ENCODE assay signal across 28 cellular contexts in the genomic region with DNA sequence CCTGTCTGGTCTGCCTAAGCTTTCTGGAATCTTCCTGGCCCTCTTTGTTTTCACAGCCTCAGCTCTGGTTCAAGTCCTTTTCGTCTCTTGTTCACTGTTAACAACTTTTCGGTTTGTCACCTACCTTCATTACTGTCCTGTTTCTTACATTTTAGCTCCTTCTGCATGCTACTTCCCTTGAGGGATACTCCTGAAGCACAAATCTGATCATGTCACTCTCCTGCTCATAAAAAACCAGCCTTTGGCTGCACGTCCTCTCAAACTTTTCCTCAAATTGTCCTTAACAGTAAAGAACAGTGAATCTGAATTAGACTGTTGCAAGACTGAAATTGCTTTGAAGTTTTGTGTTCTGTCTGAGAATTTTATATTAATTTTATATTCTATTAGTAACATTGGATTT. TPM values are rescaled to one million over a fixed set of nuclear protein-coding genes. Genes with fewer than 3 reads are reported as not detected.
DNase-seq lines count a peak whose midpoint lies in the region; TF ChIP-seq lines count a peak whose summit lies in the region.
"Had no signal": no experiment of that assay in that cellular context is flagged by ENCODE, and none has a peak within 500 bp of the region (broad histone marks: within the 10 kb centered on the region; RNA-seq: fewer than 3 reads in every experiment).

No MANE protein-coding gene starts in this region.

- no peak overlapping the region for H3K4me2 ChIP-seq in trophoblast cell (ENCODE audit: low read length)
- H3K4me2 ChIP-seq: SK-N-SH had no signal

- no peak overlapping the region for H3K23ac ChIP-seq in trophoblast cell (ENCODE audit: low read length)

- CTCF ChIA-PET in A673 (lab: Charles Lee) (no interaction called here), HEK293 (lab: Yijun Ruan, JAX) (interaction anchor here (0.6 to 0.8 kb wide), 3 partner anchors 20 to 85 kb away, joined by 3 to 6 read pairs (median 3); no protein-coding TSS in a partner anchor)

- no peak overlapping the region for H3K18ac ChIP-seq in trophoblast cell (ENCODE audit: low read length)

- H3K79me2 ChIP-seq in trophoblast cell (ENCODE audit: control insufficient read depth, insufficient read depth, low read length, poor library complexity): no peaks in the 10 kb centered on the region

- TF ChIP-seq CTCF in A673 (conservative IDR thresholded peaks at IDR 0.05; ENCODE audit: low read depth, low read length) (no peak), HEK293 (tag by site-specific recombination; IDR thresholded peaks at IDR 0.05) (no peak), colonic mucosa (IDR thresholded peaks at IDR 0.05) (no peak), nephron progenitor cell (IDR thresholded peaks at IDR 0.05) (no peak)

- H3K4me3 ChIP-seq in A673 (ENCODE audit: low read depth, low read length, poor library complexity, severe bottlenecking): no peak overlapping the region
- no peak overlapping the region for H3K4me3 ChIP-seq in HEK293 (ENCODE audit: low read depth, low read length)
- no peak overlapping the region for H3K4me3 ChIP-seq in colonic mucosa
- H3K4me3 ChIP-seq in trophoblast cell (ENCODE audit: low read depth, low read length): no peak overlapping the region
- H3K4me3 ChIP-seq: stomach had no signal

- intact Hi-C loops in A673 (cut with micrococcal nuclease; ENCODE audit: unreplicated experiment): loop anchor here (5.0 to 10.0 kb wide), 2 partner anchors 59 to 483 kb away; no protein-coding TSS in a partner anchor
- intact Hi-C loops in colonic mucosa (cut with DNase I): no loop called here

- DNase-seq in A673 (ENCODE audit: low spot score): no peak
- peak; percentile 24 for DNase-seq in colonic mucosa
- no peak for DNase-seq in nephron progenitor cell
- no peak for DNase-seq in trophoblast cell
- no peak for DNase-seq in activated naive CD4-positive, alpha-beta T cell treated with Interleukin-2 at 50 U/mL for 16 hours
- no peak for DNase-seq in mucosa of gallbladder (ENCODE audit: low spot score)
- DNase-seq in effector CD4-positive, alpha-beta T cell: no peak
- DNase-seq: activated CD4-positive, alpha-beta T cell treated with anti-CD3 and anti-CD28 coated beads for 36 hours; activated naive CD4-positive, alpha-beta T cell treated with anti-CD3 and anti-CD28 coated beads for 36 hours; activated T-cell treated with anti-CD3 and anti-CD28 coated beads, Interleukin-2, amount 50 U/mL, for 48 hours; BE2C; Caco-2; dermis blood vessel endothelial cell; DMS79 treated with DMSO at 0.1 percent for 48 hours; glutamatergic neuron; H7; left colon; NCI-H1048; NCI-H1694 treated with DMSO at 0.1 percent for 48 hours; NCI-H526; posterior cingulate gyrus; SK-N-SH; stimulated activated CD8-positive, alpha-beta memory T cell treated with anti-CD3 and anti-CD28 coated beads, Interleukin-4, amount 100 ng/mL, for 48 hours; stomach; T-helper 17 cell had no signal

- BruUV-seq in A673 (replicated peaks; lab: Mats Ljungman, UMichigan): no TSS peak

- no peak overlapping the region for H4K12ac ChIP-seq in trophoblast cell (ENCODE audit: low read depth, low read length)

- H3K79me1 ChIP-seq in trophoblast cell (ENCODE audit: low read length): no peaks in the 10 kb centered on the region

- H3K4ac ChIP-seq in trophoblast cell (ENCODE audit: low read depth, low read length): no peak overlapping the region

- H3K27me3 Mint-ChIP-seq in nephron progenitor cell (ENCODE audit: low read depth, poor library complexity): peaks cover 9% of the 10 kb centered on the region
- H3K27me3 Mint-ChIP-seq: T-helper 17 cell had no signal

- peaks cover 54% of the 10 kb centered on the region for H3K4me1 Mint-ChIP-seq in nephron progenitor cell

- H3K27ac Mint-ChIP-seq in nephron progenitor cell: peak overlapping the region; percentile 19
- H3K27ac Mint-ChIP-seq: activated CD4-positive, alpha-beta T cell treated with anti-CD3 and anti-CD28 coated beads for 36 hours; activated naive CD4-positive, alpha-beta T cell treated with anti-CD3 and anti-CD28 coated beads for 36 hours had no signal

- POLR2A ChIA-PET in A673 (lab: Charles Lee; ENCODE audit: low non-redundant PET) (no interaction called here), HEK293 (lab: Yijun Ruan, JAX) (interaction anchor here (1.2 kb wide), 1 partner anchor 671 kb away, joined by 3 read pairs; no protein-coding TSS in a partner anchor)

- H3K27ac ChIP-seq in A673 (ENCODE audit: low read depth, low read length, poor library complexity, severe bottlenecking): peak overlapping the region; percentile 54
- H3K27ac ChIP-seq in HEK293 (ENCODE audit: extremely low read depth, low read depth, low read length): no peak overlapping the region
- no peak overlapping the region for H3K27ac ChIP-seq in colonic mucosa
- H3K27ac ChIP-seq in trophoblast cell (ENCODE audit: low read depth, low read length): no peak overlapping the region
- H3K27ac ChIP-seq: HL-60, RWPE1 had no signal

- H4K8ac ChIP-seq in trophoblast cell (ENCODE audit: low read depth, low read length): no peak overlapping the region

- H2BK12ac ChIP-seq in trophoblast cell (ENCODE audit: low read length): no peak overlapping the region

- H3K4me1 ChIP-seq in A673 (ENCODE audit: insufficient read depth, low read length, poor library complexity, severe bottlenecking) (peaks cover 36% of the 10 kb centered on the region), HEK293 (ENCODE audit: control insufficient read depth, insufficient read depth, low read length) (peaks cover 20% of the 10 kb centered on the region; the same call in 1 of the 2 replicates), colonic mucosa (peaks cover 5% of the 10 kb centered on the region), trophoblast cell (ENCODE audit: control insufficient read depth in 1 of 2, insufficient read depth in 2 of 2, low read length in 2 of 2) (no peaks in the 10 kb centered on the region)
- H3K4me1 ChIP-seq: BE2C, Caco-2 had no signal

- H2BK120ac ChIP-seq in trophoblast cell (ENCODE audit: insufficient read depth, low read length, poor library complexity): no peak overlapping the region

- peak overlapping the region in 1 of 2 donors; percentile 7 for H3K9ac ChIP-seq in colonic mucosa (ENCODE audit: low read depth in 2 of 2, low read length in 2 of 2)
- H3K9ac ChIP-seq in trophoblast cell (ENCODE audit: low read length): no peak overlapping the region
- H3K9ac ChIP-seq: SK-N-SH had no signal

- H3K4me3 Mint-ChIP-seq in nephron progenitor cell: peak overlapping the region; percentile 7
- H3K4me3 Mint-ChIP-seq: activated CD4-positive, alpha-beta T cell treated with anti-CD3 and anti-CD28 coated beads for 36 hours; activated naive CD4-positive, alpha-beta T cell treated with anti-CD3 and anti-CD28 coated beads for 36 hours; T-helper 17 cell had no signal

- no peaks in the 10 kb centered on the region for H3K9me3 Mint-ChIP-seq in nephron progenitor cell
- H3K9me3 Mint-ChIP-seq: activated naive CD4-positive, alpha-beta T cell treated with anti-CD3 and anti-CD28 coated beads for 36 hours had no signal

- no peak overlapping the region for H4K91ac ChIP-seq in trophoblast cell (ENCODE audit: low read depth, low read length)

- H2AFZ ChIP-seq in trophoblast cell (ENCODE audit: insufficient read depth, low read length, poor library complexity): no peak overlapping the region

- no peaks in the 10 kb centered on the region for H3K9me3 ChIP-seq in A673 (ENCODE audit: low read depth, low read length, poor library complexity, severe bottlenecking)
- no peaks in the 10 kb centered on the region for H3K9me3 ChIP-seq in HEK293 (ENCODE audit: control insufficient read depth, insufficient read depth, low read depth, low read length)
- no peaks in the 10 kb centered on the region for H3K9me3 ChIP-seq in colonic mucosa
- H3K9me3 ChIP-seq in trophoblast cell (ENCODE audit: insufficient read depth, low read depth, low read length): no peaks in the 10 kb centered on the region
- H3K9me3 ChIP-seq: BE2C, Caco-2, SK-N-SH, stomach had no signal

- H2AK5ac ChIP-seq in trophoblast cell (ENCODE audit: low read length): no peak overlapping the region

- H3K36me3 ChIP-seq in A673 (ENCODE audit: insufficient read depth, low read length, poor library complexity, severe bottlenecking) (no peaks in the 10 kb centered on the region), HEK293 (ENCODE audit: control insufficient read depth in 2 of 2, insufficient read depth in 1 of 2, low read length in 2 of 2) (no peaks in the 10 kb centered on the region; a peak in 1 of 3 replicates), colonic mucosa (no peaks in the 10 kb centered on the region), trophoblast cell (ENCODE audit: control insufficient read depth in 1 of 2, insufficient read depth in 2 of 2, low read length in 2 of 2) (no peaks in the 10 kb centered on the region)
- H3K36me3 ChIP-seq: BE2C, stomach had no signal

- H3K36me3 Mint-ChIP-seq in nephron progenitor cell (ENCODE audit: low read depth): peaks cover 9% of the 10 kb centered on the region

- no peak overlapping the region for H3K14ac ChIP-seq in trophoblast cell (ENCODE audit: low read length)

- H3K27me3 ChIP-seq in A673 (replicated peaks; ENCODE audit: insufficient read depth, low read depth, low read length, poor library complexity) (no peaks in the 10 kb centered on the region), colonic mucosa (no peaks in the 10 kb centered on the region), trophoblast cell (ENCODE audit: insufficient read depth, low read length) (no peaks in the 10 kb centered on the region)
- H3K27me3 ChIP-seq: BE2C, stomach had no signal

- H2BK5ac ChIP-seq in trophoblast cell (ENCODE audit: low read depth, low read length, poor library complexity): no peak overlapping the region

- no CpG with 5 or more reads among the region's 3 CpGs for WGBS in trophoblast cell (ENCODE audit: extremely low coverage, insufficient coverage, insufficient read length)

TF ChIP-seq in HEK293, 187 proteins besides CTCF, POLR2A, EP300 and RAD21:
- TF ChIP-seq ZNF394 (tag by site-specific recombination; IDR thresholded peaks at IDR 0.05; ENCODE audit: borderline replicate concordance) (peak; percentile 76; the same call in 1 of the 2 replicates), PRDM1 (tag by site-specific recombination; IDR thresholded peaks at IDR 0.05) (0 out of 2 replicates have a peak, but pooled peaks have one; percentile 53), ZNF548 (tag by site-specific recombination; IDR thresholded peaks at IDR 0.05) (no peak), MYNN (tag by site-specific recombination; IDR thresholded peaks at IDR 0.05; ENCODE audit: borderline replicate concordance) (no peak)
TF ChIP-seq in HEK293: peak in this region for 2.

RNA-seq across cellular contexts. Expression of a gene that starts 3.3 kb away (rescaled TPM):
- 34.1 and 36.5 TPM in 2 replicates for total RNA-seq in A673 (2021)
- 10 to 100 TPM; 43.0 to 58.6 TPM for total RNA-seq in colonic mucosa
- polyA plus RNA-seq in trophoblast cell (2013): 2.8 and 3.3 TPM in 2 replicates
- 22.6 TPM for total RNA-seq in mucosa of gallbladder
